In the genomic region with DNA sequence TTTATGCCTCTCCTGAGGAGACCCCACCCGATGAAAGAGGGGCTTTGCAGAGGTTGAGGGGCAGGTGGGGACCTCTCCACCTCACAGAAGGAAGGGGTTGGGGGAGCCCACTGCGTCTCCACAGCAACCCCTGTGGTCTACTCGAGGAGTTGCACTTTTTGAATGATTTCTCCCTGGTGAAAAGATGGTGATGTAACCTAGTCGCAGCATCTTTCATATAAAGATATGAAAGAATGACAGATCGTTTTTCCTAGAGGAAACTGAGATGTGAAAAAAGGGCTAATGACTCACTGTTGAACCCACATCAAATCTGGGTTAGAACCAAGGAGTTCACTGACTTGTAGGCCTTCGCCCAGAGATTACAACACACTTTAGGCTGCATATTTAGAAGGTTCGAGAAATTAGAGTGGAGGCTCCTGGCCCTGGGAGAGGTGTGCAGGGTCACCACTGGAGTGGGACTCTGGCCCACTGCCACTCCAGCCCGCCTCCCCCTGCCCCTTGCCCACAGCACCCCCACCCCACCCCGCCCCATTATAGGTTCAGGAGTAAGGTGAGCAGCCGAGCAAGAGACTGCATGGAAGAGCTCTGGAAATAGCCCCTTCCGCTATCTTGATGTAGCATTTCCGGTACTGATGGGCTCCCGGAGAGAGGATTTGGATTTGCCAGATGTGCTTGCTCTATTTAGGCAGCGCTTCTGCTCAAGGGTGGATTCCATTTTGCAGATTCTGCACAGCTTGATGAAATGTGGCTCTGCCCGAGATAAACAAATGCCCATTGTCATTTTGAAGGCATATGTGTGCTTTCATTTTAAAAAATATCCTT, we compare ENCODE assay signal across 8 cellular contexts. TPM values are rescaled to one million over a fixed set of nuclear protein-coding genes. Genes with fewer than 3 reads are reported as not detected.
A peak's percentile ranks its signal among the peaks of the same experiment; 100 is the strongest.
DNase-seq lines count a peak whose midpoint lies in the region; ATAC-seq and TF ChIP-seq lines count a peak whose summit lies in the region.

No MANE protein-coding gene starts in this region.

- H3K27ac ChIP-seq in osteoblast (ENCODE audit: low read depth, low read length), result peak overlapping the region; percentile 93

- no peaks in the 10 kb centered on the region for H3K36me3 Mint-ChIP-seq in effector memory CD8-positive, alpha-beta T cell (ENCODE audit: insufficient read depth)

- peak overlapping the region; percentile 76 to 78 for H3K4me3 Mint-ChIP-seq in effector memory CD8-positive, alpha-beta T cell

- peaks cover 19% of the 10 kb centered on the region for H3K4me1 ChIP-seq in osteoblast (ENCODE audit: insufficient read depth, low read length)

- DNase-seq in ACHN (peak; percentile 55), SKM-1 (lab: John Stamatoyannopoulos, UW; ENCODE audit: unreplicated experiment) (peak; percentile 88), osteoblast (ENCODE audit: insufficient read length, low spot score, missing footprints) (peak; percentile 73), cerebellar cortex (ENCODE audit: low spot score) (no peak), NCI-H146 (lab: John Stamatoyannopoulos, UW) (no peak)
- DNase-seq in effector memory CD8-positive, alpha-beta T cell, result peak in 2 of 3 experiments; percentile 9 to 12

- in situ Hi-C loops in ACHN (cut with HindIII; ENCODE audit: low pct_ligation_motif_present, low pct_unique_long_range_greater_than_20kb, low sequenced_read_pairs), result no loop called here

- H3K27me3 ChIP-seq in osteoblast (ENCODE audit: insufficient read depth, low read length), result no peaks in the 10 kb centered on the region

- peaks cover 0 to 6% of the 10 kb centered on the region in 2 donors for H3K27me3 Mint-ChIP-seq in effector memory CD8-positive, alpha-beta T cell

- peaks cover 20% of the 10 kb centered on the region in 2 donors for H3K4me1 Mint-ChIP-seq in effector memory CD8-positive, alpha-beta T cell (ENCODE audit: low read depth in 2 of 2)

- no peaks in the 10 kb centered on the region for H3K9me3 ChIP-seq in osteoblast (ENCODE audit: low read depth, low read length)

- peaks cover 10% of the 10 kb centered on the region for H3K36me3 ChIP-seq in osteoblast (ENCODE audit: insufficient read depth, low read length)

- H3K4me2 ChIP-seq in osteoblast (ENCODE audit: insufficient read depth, low read length), result peak overlapping the region; percentile 96

- H3K27ac Mint-ChIP-seq in effector memory CD8-positive, alpha-beta T cell, result peak overlapping the region; percentile 74 to 83

- H3K4me3 ChIP-seq in osteoblast (ENCODE audit: insufficient read depth, low read length), result peak overlapping the region; percentile 69

- peaks cover 5% of the 10 kb centered on the region for H4K20me1 ChIP-seq in osteoblast (ENCODE audit: insufficient read depth, low read length)

- no peaks in the 10 kb centered on the region for H3K9me3 Mint-ChIP-seq in effector memory CD8-positive, alpha-beta T cell

- ATAC-seq in GM18870 (IDR thresholded peaks at IDR 0.05; ENCODE audit: unreplicated experiment), result peak; percentile 56
- ATAC-seq in HG03108 (IDR thresholded peaks at IDR 0.05; ENCODE audit: unreplicated experiment), result peak; percentile 55
- ATAC-seq in effector memory CD8-positive, alpha-beta T cell (replicated peaks), result peak; percentile 64

- peaks cover 66% of the 10 kb centered on the region for H3K79me2 ChIP-seq in osteoblast (ENCODE audit: insufficient read depth, low read length)

- peak overlapping the region; percentile 51 for H2AFZ ChIP-seq in osteoblast (ENCODE audit: low read length)

- TF ChIP-seq CTCF in osteoblast (IDR thresholded peaks at IDR 0.05; ENCODE audit: extremely low read depth, low read depth, low read length), result peak; percentile 64

RNA-seq across cellular contexts. Expression of a gene that starts 6.7 kb away (rescaled TPM):
- 12.7 and 13.4 TPM in 2 replicates for total RNA-seq in osteoblast

Comparison
In these comparisons a context has a peak if more than half of its experiments do, and no peak if none do; other contexts are left out.
1. DNase-seq: peak in ACHN (single experiment), SKM-1 (single experiment), effector memory CD8-positive, alpha-beta T cell (2 of 3) and osteoblast (single experiment); none in cerebellar cortex (single experiment) and NCI-H146 (single experiment).
2. Peak in every context shown above with its lines, with median percentiles within 50 percentile points of each other: ATAC-seq.